Comparison of ENCODE assay signal across 19 cellular contexts in genomic region chr9:90905079-90905478, GRCh38.
DNase-seq lines count a peak whose midpoint lies in the region; ATAC-seq and TF ChIP-seq lines count a peak whose summit lies in the region.
"Had no signal": no experiment of that assay in that cellular context is flagged by ENCODE, and none has a peak within 500 bp of the region (broad histone marks: within the 10 kb centered on the region; RNA-seq: fewer than 3 reads in every experiment).

No MANE protein-coding gene starts in this region.

- H3K27ac ChIP-seq in prostate gland = no peak overlapping the region
- no peak overlapping the region for H3K27ac ChIP-seq in right cardiac atrium (ENCODE audit: low read length)
- H3K27ac ChIP-seq: 22Rv1; BLaER1 treated with 17β-estradiol and CSF1 and Interleukin-3, amounts not matched to agents 10 nM and 100 nM had no signal

- intact Hi-C loops in prostate gland (cut with DNase I) = no loop called here
- intact Hi-C loops in right cardiac atrium (cut with DNase I) = no loop called here

- H3K4me3 Mint-ChIP-seq in endothelial cell (ENCODE audit: unreplicated experiment) = no peak overlapping the region
- H3K4me3 Mint-ChIP-seq: activated CD4-positive, alpha-beta memory T cell treated with anti-CD3 and anti-CD28 coated beads for 36 hours; activated T-cell treated with anti-CD3 and anti-CD28 coated beads, Interleukin-2, amount 50 U/mL, for 72 hours; central memory CD8-positive, alpha-beta T cell; type B pancreatic cell had no signal

- peaks cover 9% of the 10 kb centered on the region for H3K9me3 Mint-ChIP-seq in endothelial cell (ENCODE audit: unreplicated experiment)
- H3K9me3 Mint-ChIP-seq: activated CD4-positive, alpha-beta memory T cell treated with anti-CD3 and anti-CD28 coated beads for 36 hours; activated T-cell treated with anti-CD3 and anti-CD28 coated beads, Interleukin-2, amount 50 U/mL, for 72 hours; central memory CD8-positive, alpha-beta T cell had no signal

- TF ChIP-seq POLR2A in prostate gland (IDR thresholded peaks at IDR 0.05) = no peak

- H3K27me3 ChIP-seq in prostate gland (replicated peaks; ENCODE audit: insufficient read depth) (no peaks in the 10 kb centered on the region), right cardiac atrium (ENCODE audit: control insufficient read depth, insufficient read depth) (no peaks in the 10 kb centered on the region)
- H3K27me3 ChIP-seq: BLaER1 treated with 17β-estradiol and CSF1 and Interleukin-3, amounts not matched to agents 10 nM and 100 nM had no signal

- no peaks in the 10 kb centered on the region for H3K36me3 ChIP-seq in prostate gland

- H3K4me3 ChIP-seq in epithelial cell of esophagus (ENCODE audit: low read length) = no peak overlapping the region
- H3K4me3 ChIP-seq in prostate gland = no peak overlapping the region
- no peak overlapping the region for H3K4me3 ChIP-seq in right cardiac atrium (ENCODE audit: low read length)
- H3K4me3 ChIP-seq: BLaER1 treated with 17β-estradiol and CSF1 and Interleukin-3, amounts not matched to agents 10 nM and 100 nM had no signal

- no peak overlapping the region for H3K27ac Mint-ChIP-seq in endothelial cell (ENCODE audit: unreplicated experiment)
- H3K27ac Mint-ChIP-seq: activated CD4-positive, alpha-beta memory T cell treated with anti-CD3 and anti-CD28 coated beads for 36 hours; activated T-cell treated with anti-CD3 and anti-CD28 coated beads, Interleukin-2, amount 50 U/mL, for 72 hours; type B pancreatic cell had no signal

- peaks cover 5% of the 10 kb centered on the region for H3K27me3 Mint-ChIP-seq in endothelial cell (ENCODE audit: unreplicated experiment)
- H3K27me3 Mint-ChIP-seq: type B pancreatic cell had no signal

- peak; percentile 12 for TF ChIP-seq CTCF in epithelial cell of esophagus (IDR thresholded peaks at IDR 0.05; ENCODE audit: insufficient read depth, low read depth, low read length, missing control alignments)
- no peak for TF ChIP-seq CTCF in prostate gland (IDR thresholded peaks at IDR 0.05)
- no peak for TF ChIP-seq CTCF in endothelial cell (IDR thresholded peaks at IDR 0.05; ENCODE audit: unreplicated experiment)

- H3K9me3 ChIP-seq in prostate gland = no peaks in the 10 kb centered on the region
- H3K9me3 ChIP-seq in right cardiac atrium (ENCODE audit: control insufficient read depth, low read length) = no peaks in the 10 kb centered on the region

- ATAC-seq in right cardiac atrium (no peak), GM21515 (IDR thresholded peaks at IDR 0.05; ENCODE audit: unreplicated experiment) (no peak)
- ATAC-seq: activated T-cell treated with anti-CD3 and anti-CD28 coated beads, Interleukin-2, amount 50 U/mL, for 72 hours; left cardiac atrium had no signal

- H3K4me1 ChIP-seq in prostate gland (replicated peaks) (peaks cover 4% of the 10 kb centered on the region), right cardiac atrium (ENCODE audit: control insufficient read depth, insufficient read depth, low read length) (no peaks in the 10 kb centered on the region)
- H3K4me1 ChIP-seq: BLaER1 treated with 17β-estradiol and CSF1 and Interleukin-3, amounts not matched to agents 10 nM and 100 nM had no signal

- H3K36me3 Mint-ChIP-seq in endothelial cell (ENCODE audit: low read depth, unreplicated experiment) = peaks cover 12% of the 10 kb centered on the region
- H3K36me3 Mint-ChIP-seq: activated CD4-positive, alpha-beta memory T cell treated with anti-CD3 and anti-CD28 coated beads for 36 hours had no signal

- H3K4me1 Mint-ChIP-seq in endothelial cell (ENCODE audit: unreplicated experiment) = peaks cover 7% of the 10 kb centered on the region
- H3K4me1 Mint-ChIP-seq: central memory CD8-positive, alpha-beta T cell had no signal

- 42% methylated on average over 6 of the region's 6 CpGs for WGBS in prostate gland
- WGBS in right cardiac atrium = 86% methylated on average over 6 of the region's 6 CpGs

- DNase-seq in DMS53 (lab: John Stamatoyannopoulos, UW) (peak; percentile 21), DMS53 treated with DMSO at 0.1 percent for 48 hours (lab: John Stamatoyannopoulos, UW; ENCODE audit: unreplicated experiment) (no peak), NCI-H2171 treated with DMSO at 0.1 percent for 48 hours (lab: John Stamatoyannopoulos, UW) (peak; percentile 70), epithelial cell of esophagus (ENCODE audit: low read depth) (peak; percentile 24), prostate gland (ENCODE audit: low spot score) (peak; percentile 77), right cardiac atrium (no peak), endothelial cell (ENCODE audit: low spot score) (no peak)
- DNase-seq: activated CD4-positive, alpha-beta memory T cell treated with anti-CD3 and anti-CD28 coated beads for 36 hours; activated T-cell treated with anti-CD3 and anti-CD28 coated beads, Interleukin-2, amount 50 U/mL, for 72 hours; hypothalamus; left cardiac atrium; NCI-H1048; NCI-H526; stimulated activated naive CD4-positive, alpha-beta T cell had no signal

Comparison
In these comparisons a context has a peak if more than half of its experiments do, and no peak if none do; other contexts are left out.
1. DNase-seq: peak in DMS53 (single experiment), NCI-H2171 treated with DMSO at 0.1 percent for 48 hours (single experiment), epithelial cell of esophagus (single experiment) and prostate gland (single experiment); none in DMS53 treated with DMSO at 0.1 percent for 48 hours (single experiment), right cardiac atrium (0 of 3) and endothelial cell (single experiment).